8 cellular contexts compared by ENCODE assay signal in the genomic region with DNA sequence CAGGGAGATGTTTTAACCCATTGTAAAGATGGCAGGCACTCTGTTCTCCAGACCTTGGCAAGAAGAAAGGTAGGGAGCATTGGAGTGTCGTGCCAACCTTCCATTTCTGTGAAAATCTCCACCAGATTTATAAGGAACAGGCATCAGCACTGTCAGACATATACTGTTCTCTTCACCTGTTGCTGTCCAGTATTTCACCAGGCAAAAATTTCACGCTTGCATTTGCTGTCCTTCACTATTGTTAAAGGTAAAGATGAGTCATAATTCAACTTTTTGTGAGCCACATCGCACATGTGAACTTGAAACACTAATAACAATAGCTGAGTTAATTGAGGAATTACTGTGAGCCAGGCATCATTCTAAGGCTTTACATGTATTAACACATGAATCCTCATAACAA.
"Had no signal": no experiment of that assay in that cellular context is flagged by ENCODE, and none has a peak within 500 bp of the region (broad histone marks: within the 10 kb centered on the region; RNA-seq: fewer than 3 reads in every experiment).

No MANE protein-coding gene starts in this region.

- ATAC-seq: HCT116, HepG2 had no signal

- H3K4me3 ChIP-seq: GM23248, HAP-1 had no signal

- H3K9me3 ChIP-seq: HAP-1 had no signal

- H3K36me3 ChIP-seq: HAP-1 had no signal

- FAIRE-seq: HepG2 had no signal

- H2AFZ ChIP-seq: GM23248 had no signal

- DNase-seq: GM23248, GOT3, H7, KBM-7 had no signal

- H3K4me1 ChIP-seq: HAP-1 had no signal

- H3K9ac ChIP-seq: GM23248 had no signal

- H3K27ac ChIP-seq: GM23248, HL-60 had no signal
